In the genomic region with DNA sequence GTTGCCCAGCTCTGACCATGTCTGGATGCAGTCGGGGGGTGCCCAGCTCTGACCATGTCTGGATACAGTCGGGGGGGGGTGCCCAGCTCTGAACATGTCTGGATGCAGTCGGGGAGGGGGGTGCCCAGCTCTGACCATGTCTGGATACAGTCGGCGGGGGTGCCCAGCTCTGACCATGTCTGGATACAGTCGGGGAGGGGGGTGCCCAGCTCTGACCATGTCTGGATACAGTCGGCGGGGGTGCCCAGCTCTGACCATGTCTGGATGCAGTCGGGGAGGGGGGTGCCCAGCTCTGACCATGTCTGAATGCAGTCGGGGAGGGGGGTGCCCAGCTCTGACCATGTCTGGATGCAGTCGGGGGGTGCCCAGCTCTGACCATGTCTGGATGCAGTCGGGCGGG, we compare ENCODE assay signal across 3 cellular contexts. TPM values are rescaled to one million over a fixed set of nuclear protein-coding genes. Genes with fewer than 3 reads are reported as not detected.
"Had no signal": no experiment of that assay in that cellular context is flagged by ENCODE, and none has a peak within 500 bp of the region (broad histone marks: within the 10 kb centered on the region; RNA-seq: fewer than 3 reads in every experiment).

No MANE protein-coding gene starts in this region.

RNA-seq across cellular contexts. Expression of gene ANO9, which starts 31.1 kb away (rescaled TPM):
- total RNA-seq: GM23248, H4, HFFc6 had no signal
- polyA plus RNA-seq: GM23248 had no signal
